15 cellular contexts compared by ENCODE assay signal in genomic region chr13:92602560-92602959, GRCh38.
DNase-seq lines count a peak whose midpoint lies in the region; ATAC-seq and TF ChIP-seq lines count a peak whose summit lies in the region.
"Had no signal": no experiment of that assay in that cellular context is flagged by ENCODE, and none has a peak within 500 bp of the region (broad histone marks: within the 10 kb centered on the region; RNA-seq: fewer than 3 reads in every experiment).

No MANE protein-coding gene starts in this region.

- H3K27ac Mint-ChIP-seq in MCF 10A (ENCODE audit: low read depth, unreplicated experiment): no peak overlapping the region
- H3K27ac Mint-ChIP-seq: B cell, HFFc6 had no signal

- peak; percentile 21 for ATAC-seq in foreskin keratinocyte
- no peak for ATAC-seq in gastroesophageal sphincter

- H3K27me3 ChIP-seq in breast epithelium: no peaks in the 10 kb centered on the region
- no peaks in the 10 kb centered on the region for H3K27me3 ChIP-seq in foreskin keratinocyte
- H3K27me3 ChIP-seq in smooth muscle cell (ENCODE audit: low read depth): no peaks in the 10 kb centered on the region
- H3K27me3 ChIP-seq in gastroesophageal sphincter: no peaks in the 10 kb centered on the region
- no peaks in the 10 kb centered on the region for H3K27me3 ChIP-seq in adrenal gland

- H3K27ac ChIP-seq in breast epithelium (no peak overlapping the region), foreskin keratinocyte (no peak overlapping the region), smooth muscle cell (ENCODE audit: low read depth) (peak overlapping the region; percentile 40), gastroesophageal sphincter (no peak overlapping the region), adrenal gland (no peak overlapping the region)

- H4K20me1 ChIP-seq in smooth muscle cell (ENCODE audit: low read depth): no peaks in the 10 kb centered on the region

- BruUV-seq in MCF 10A (replicated peaks; lab: Mats Ljungman, UMichigan): no TSS peak

- H3K9me3 ChIP-seq in breast epithelium (no peaks in the 10 kb centered on the region), smooth muscle cell (replicated peaks; ENCODE audit: low read depth) (no peaks in the 10 kb centered on the region), gastroesophageal sphincter (no peaks in the 10 kb centered on the region), adrenal gland (replicated peaks in 1 of 3) (no peaks in the 10 kb centered on the region)

- peaks cover 6% of the 10 kb centered on the region for H3K9me3 Mint-ChIP-seq in MCF 10A (ENCODE audit: unreplicated experiment)

- CTCF ChIA-PET in MCF 10A (lab: Yijun Ruan, JAX): interaction anchor here (0.9 to 1.3 kb wide), 2 partner anchors 73 to 415 kb away, joined by 3 to 4 read pairs; no protein-coding TSS in a partner anchor

- H3F3A ChIP-seq in smooth muscle cell (ENCODE audit: low read depth): no peaks in the 10 kb centered on the region

- H3K27me3 Mint-ChIP-seq in MCF 10A (ENCODE audit: insufficient read depth, unreplicated experiment): no peaks in the 10 kb centered on the region
- H3K27me3 Mint-ChIP-seq: B cell had no signal

- no peak overlapping the region for H3K4me3 ChIP-seq in breast epithelium
- no peak overlapping the region for H3K4me3 ChIP-seq in cardiac fibroblast (replicated peaks in 1 of 2; ENCODE audit: low read depth in 2 of 2, low read length in 2 of 2)
- H3K4me3 ChIP-seq in smooth muscle cell: no peak overlapping the region
- no peak overlapping the region for H3K4me3 ChIP-seq in gastroesophageal sphincter
- H3K4me3 ChIP-seq in adrenal gland: no peak overlapping the region

- H3K4me3 Mint-ChIP-seq in MCF 10A (ENCODE audit: unreplicated experiment): no peak overlapping the region
- H3K4me3 Mint-ChIP-seq: B cell, HFFc6 had no signal

- WGBS in smooth muscle cell (ENCODE audit: low lambda C conversion rate): 26% methylated on average over 1 of the region's 1 CpG
- 67 to 80% methylated on average over 1 of the region's 1 CpG for WGBS in gastroesophageal sphincter (ENCODE audit: low coverage in 1 of 2), 2 donors
- WGBS in adrenal gland, 4 donors: 38 to 54% (median 43%) methylated on average over 1 of the region's 1 CpG

- TF ChIP-seq CTCF in MCF 10A (IDR thresholded peaks at IDR 0.05; ENCODE audit: unreplicated experiment) (no peak), breast epithelium (IDR thresholded peaks at IDR 0.05) (no peak), cardiac fibroblast (IDR thresholded peaks at IDR 0.05; ENCODE audit: low read depth, low read length) (no peak), foreskin keratinocyte (conservative IDR thresholded peaks at IDR 0.05) (no peak), smooth muscle cell (IDR thresholded peaks at IDR 0.05; ENCODE audit: borderline replicate concordance, insufficient read depth, poor library complexity, severe bottlenecking) (no peak), gastroesophageal sphincter (IDR thresholded peaks at IDR 0.05) (no peak), adrenal gland (IDR thresholded peaks at IDR 0.05) (no peak)

- H3K4me2 ChIP-seq in smooth muscle cell: peak overlapping the region; percentile 34

- TF ChIP-seq POLR2A in breast epithelium (IDR thresholded peaks at IDR 0.05) (no peak), gastroesophageal sphincter (IDR thresholded peaks at IDR 0.05) (no peak), adrenal gland (IDR thresholded peaks at IDR 0.05) (no peak)

- H3K4me1 ChIP-seq in breast epithelium: no peaks in the 10 kb centered on the region
- H3K4me1 ChIP-seq in foreskin keratinocyte: no peaks in the 10 kb centered on the region
- no peaks in the 10 kb centered on the region for H3K4me1 ChIP-seq in smooth muscle cell (ENCODE audit: low read depth)
- no peaks in the 10 kb centered on the region for H3K4me1 ChIP-seq in gastroesophageal sphincter
- no peaks in the 10 kb centered on the region for H3K4me1 ChIP-seq in adrenal gland (replicated peaks in 1 of 2)

- H3K36me3 Mint-ChIP-seq in MCF 10A (ENCODE audit: insufficient read depth, unreplicated experiment): no peaks in the 10 kb centered on the region

- TF ChIP-seq EP300 in gastroesophageal sphincter (IDR thresholded peaks at IDR 0.05): no peak

- H3K79me2 ChIP-seq in smooth muscle cell (ENCODE audit: low read depth): no peaks in the 10 kb centered on the region

- H2AFZ ChIP-seq in smooth muscle cell (ENCODE audit: low read depth): peak overlapping the region; percentile 6

- DNase-seq in MCF 10A (ENCODE audit: unreplicated experiment) (peak; percentile 1), breast epithelium (ENCODE audit: low spot score in 2 of 2) (no peak), cardiac fibroblast (ENCODE audit: low read depth in 2 of 2) (peak; percentile 1 to 5), foreskin keratinocyte (peak; percentile 7 to 50), smooth muscle cell (lab: John Stamatoyannopoulos, UW; ENCODE audit: unreplicated experiment) (no peak), NOMO-1 (lab: John Stamatoyannopoulos, UW; ENCODE audit: unreplicated experiment in 2 of 2) (no peak), adrenal gland (no peak)
- DNase-seq: HFFc6, NCI-H1105, NCI-H2081 treated with DMSO at 0.1 percent for 48 hours, NCI-H748 treated with DMSO at 0.1 percent for 48 hours, RPMI8226, SHP77 treated with DMSO at 0.1 percent for 48 hours had no signal

- H3K9ac ChIP-seq in smooth muscle cell (ENCODE audit: low read depth): no peak overlapping the region

- H3K4me1 Mint-ChIP-seq in MCF 10A (ENCODE audit: insufficient read depth, unreplicated experiment): no peaks in the 10 kb centered on the region
- H3K4me1 Mint-ChIP-seq: B cell had no signal

- POLR2A ChIA-PET in MCF 10A (lab: Yijun Ruan, JAX): no interaction called here

- H3K36me3 ChIP-seq in breast epithelium: no peaks in the 10 kb centered on the region
- no peaks in the 10 kb centered on the region for H3K36me3 ChIP-seq in smooth muscle cell (ENCODE audit: low read depth)
- no peaks in the 10 kb centered on the region for H3K36me3 ChIP-seq in gastroesophageal sphincter
- no peaks in the 10 kb centered on the region for H3K36me3 ChIP-seq in adrenal gland (replicated peaks in 1 of 2)

- intact Hi-C loops in MCF 10A (cut with micrococcal nuclease): no loop called here
- intact Hi-C loops in breast epithelium (cut with DNase I; ENCODE audit: low total_unique reads): no loop called here
- intact Hi-C loops in adrenal gland (cut with DNase I): no loop called here

Comparison
In these comparisons a context has a peak if more than half of its experiments do, and no peak if none do; other contexts are left out.
1. DNase-seq: peak in MCF 10A (single experiment), cardiac fibroblast (2 of 2) and foreskin keratinocyte (2 of 2); none in breast epithelium (0 of 2), smooth muscle cell (single experiment), NOMO-1 (0 of 2) and adrenal gland (0 of 7).